27 cellular contexts compared by ENCODE assay signal in genomic region chr5:5616247-5616895, GRCh38.
A peak's percentile ranks its signal among the peaks of the same experiment; 100 is the strongest.
DNase-seq lines count a peak whose midpoint lies in the region; ATAC-seq, FAIRE-seq and TF ChIP-seq lines count a peak whose summit lies in the region.
"Had no signal": no experiment of that assay in that cellular context is flagged by ENCODE, and none has a peak within 500 bp of the region (broad histone marks: within the 10 kb centered on the region; RNA-seq: fewer than 3 reads in every experiment).

No MANE protein-coding gene starts in this region.

- no peak for FAIRE-seq in K562 (lab: Jason Lieb, UNC)
- FAIRE-seq: GM12878, HepG2 had no signal

- no peak overlapping the region for H2BK120ac ChIP-seq in neuronal stem cell (ENCODE audit: low read depth, low read length)

- H3K4me3 ChIP-seq in K562: no peak overlapping the region
- no peak overlapping the region for H3K4me3 ChIP-seq in neuronal stem cell (ENCODE audit: low read length in 2 of 2)
- H3K4me3 ChIP-seq: ascending aorta, BLaER1, coronary artery, GM12878, heart right ventricle, psoas muscle, tibial artery had no signal

- ATAC-seq in K562: peak; percentile 83
- ATAC-seq in GM19395 (IDR thresholded peaks at IDR 0.05; ENCODE audit: unreplicated experiment): no peak
- no peak for ATAC-seq in HG03108 (IDR thresholded peaks at IDR 0.05; ENCODE audit: unreplicated experiment)
- ATAC-seq: activated CD8-positive, alpha-beta T cell treated with anti-CD3 and anti-CD28 coated beads, Interleukin-2, amount 10 ng/mL, durations not matched to agents 7 days and 5 days; activated naive CD4-positive, alpha-beta T cell treated with anti-CD3 and anti-CD28 coated beads, Interleukin-2, amount 50 U/mL, for 72 hours; effector memory CD8-positive, alpha-beta T cell; esophagus mucosa; foreskin keratinocyte; GM12878; heart right ventricle; HepG2; Panc1; psoas muscle; stimulated activated naive CD8-positive, alpha-beta T cell treated with anti-CD3 and anti-CD28 coated beads, Interleukin-15, amount 100 ng/mL, for 72 hours had no signal

- H3K14ac ChIP-seq in neuronal stem cell (ENCODE audit: low read length): no peak overlapping the region

- no peaks in the 10 kb centered on the region for H3K79me2 ChIP-seq in K562 (ENCODE audit: control insufficient read depth, insufficient read depth, low read length)

- BruUV-seq in K562 (replicated peaks; lab: Mats Ljungman, UMichigan): no TSS peak

- TF ChIP-seq RAD21 in K562 (CRISPR knock-in tag; conservative IDR thresholded peaks at IDR 0.05 in 1 of 2, IDR thresholded peaks at IDR 0.05 in 1 of 2): no peak; a peak in 2 of 4 replicates

- no peak overlapping the region for H3K4ac ChIP-seq in neuronal stem cell (ENCODE audit: low read length)

- H4K8ac ChIP-seq in neuronal stem cell (ENCODE audit: low read depth, low read length): no peak overlapping the region

- peak overlapping the region; percentile 5 for H2AFZ ChIP-seq in K562 (ENCODE audit: low read depth, low read length)
- peak overlapping the region; percentile 59 for H2AFZ ChIP-seq in neuronal stem cell (ENCODE audit: low read length)

- no peak overlapping the region for H2BK5ac ChIP-seq in neuronal stem cell (ENCODE audit: low read length)

- 0 out of 5 replicates have a peak, but pooled peaks cover 0 to 3% of the 10 kb centered on the region in 2 experiments for H3K4me1 ChIP-seq in K562 (replicated peaks in 1 of 2; ENCODE audit: control insufficient read depth in 2 of 2, insufficient read depth in 2 of 2, low read length in 2 of 2)
- no peaks in the 10 kb centered on the region for H3K4me1 ChIP-seq in neuronal stem cell (ENCODE audit: control insufficient read depth in 2 of 2, insufficient read depth in 1 of 2, low read depth in 1 of 2, low read length in 2 of 2)
- H3K4me1 ChIP-seq: BLaER1, Caco-2, foreskin keratinocyte, psoas muscle had no signal

- DNase-seq in NCI-H524 (lab: John Stamatoyannopoulos, UW) (peak; percentile 98 to 99), K562 (ENCODE audit: extremely low read depth in 1 of 4, low spot score in 3 of 4) (peak in 1 of 4 experiments; percentile 31), neuronal stem cell (ENCODE audit: low spot score) (peak; percentile 1), GDM1 (lab: John Stamatoyannopoulos, UW) (no peak)
- DNase-seq: activated CD8-positive, alpha-beta T cell treated with anti-CD3 and anti-CD28 coated beads, Interleukin-2, amount 10 ng/mL, durations not matched to agents 7 days and 5 days; Caco-2; effector memory CD8-positive, alpha-beta T cell; foreskin keratinocyte; heart right ventricle; MV-4-11; NCI-H446; psoas muscle; SIG-M5; stimulated activated naive CD8-positive, alpha-beta T cell treated with anti-CD3 and anti-CD28 coated beads, Interleukin-15, amount 100 ng/mL, for 72 hours; tibial artery had no signal

- no peak overlapping the region for H3K23ac ChIP-seq in neuronal stem cell (ENCODE audit: low read depth, low read length, poor library complexity)

- no peaks in the 10 kb centered on the region for H3K9me1 ChIP-seq in K562 (ENCODE audit: control insufficient read depth, insufficient read depth, low read length)

- peak; percentile 57 for TF ChIP-seq EP300 in K562 (IDR thresholded peaks at IDR 0.05; ENCODE audit: low read length)

- POLR2A ChIA-PET in K562 (lab: Yijun Ruan, JAX): no interaction called here

- H4K20me1 ChIP-seq in K562 (replicated peaks; ENCODE audit: control insufficient read depth, insufficient read depth, low read length): no peaks in the 10 kb centered on the region
- H4K20me1 ChIP-seq: BLaER1 had no signal

- H4K91ac ChIP-seq in neuronal stem cell (ENCODE audit: low read depth, low read length, poor library complexity): no peak overlapping the region

- peak; percentile 1; the same call in 1 of the 2 replicates for TF ChIP-seq CTCF in C4-2B (conservative IDR thresholded peaks at IDR 0.05)
- peak in 2 of 3 experiments; percentile 11 to 12; a peak in 1 of 6 replicates for TF ChIP-seq CTCF in K562 (IDR thresholded peaks at IDR 0.05 in 2 of 3, conservative IDR thresholded peaks at IDR 0.05 in 1 of 3; ENCODE audit: insufficient read depth in 2 of 3, low read depth in 1 of 3, low read length in 3 of 3)

- H3K9ac ChIP-seq in K562 (ENCODE audit: insufficient read depth in 1 of 2, low read depth in 2 of 2, low read length in 2 of 2) (no peak overlapping the region), neuronal stem cell (ENCODE audit: low read depth, low read length, poor library complexity) (no peak overlapping the region)
- H3K9ac ChIP-seq: BLaER1 had no signal

- H3K18ac ChIP-seq in neuronal stem cell (ENCODE audit: low read length): no peak overlapping the region

- CTCF ChIA-PET in K562 (lab: Yijun Ruan, JAX; ENCODE audit: low intra/inter-chr PET ratio): no interaction called here

- H2AK5ac ChIP-seq in neuronal stem cell (ENCODE audit: low read depth, low read length): no peak overlapping the region

- peak overlapping the region; percentile 5; the same call in 1 of the 2 replicates for H3K4me2 ChIP-seq in K562 (ENCODE audit: insufficient read depth, low read length)
- H3K4me2 ChIP-seq in neuronal stem cell (ENCODE audit: insufficient read depth, low read length, poor library complexity, severe bottlenecking): no peak overlapping the region
- H3K4me2 ChIP-seq: BLaER1 had no signal

- H3K27me3 ChIP-seq in K562 (ENCODE audit: control insufficient read depth in 2 of 2, insufficient read depth in 2 of 2, low read length in 2 of 2) (no peaks in the 10 kb centered on the region), neuronal stem cell (ENCODE audit: control insufficient read depth in 3 of 3, insufficient read depth in 3 of 3, low read depth in 1 of 3, low read length in 3 of 3) (no peaks in the 10 kb centered on the region)
- H3K27me3 ChIP-seq: ascending aorta, BLaER1, foreskin keratinocyte, heart right ventricle, neutrophil, tibial artery had no signal

- no peak for TF ChIP-seq POLR2A in K562 (conservative IDR thresholded peaks at IDR 0.05)

- H3K36me3 ChIP-seq in K562 (ENCODE audit: control insufficient read depth, insufficient read depth, low read length) (no peaks in the 10 kb centered on the region), neuronal stem cell (replicated peaks in 1 of 2; ENCODE audit: control insufficient read depth in 2 of 2, insufficient read depth in 2 of 2, low read length in 2 of 2) (no peaks in the 10 kb centered on the region)
- H3K36me3 ChIP-seq: ascending aorta, BLaER1, heart right ventricle, neutrophil, tibial artery had no signal

- H3K27ac ChIP-seq in C4-2B: no peak overlapping the region
- H3K27ac ChIP-seq in K562 (ENCODE audit: extremely low read depth, low read depth, low read length): no peak overlapping the region
- H3K27ac ChIP-seq in neuronal stem cell (replicated peaks; ENCODE audit: low read length): no peak overlapping the region
- H3K27ac ChIP-seq: ascending aorta, BLaER1, coronary artery, foreskin keratinocyte, heart right ventricle, neutrophil, psoas muscle, tibial artery had no signal

- no peaks in the 10 kb centered on the region for H3K79me1 ChIP-seq in neuronal stem cell (ENCODE audit: low read depth, low read length)

- in situ Hi-C loops in K562 (cut with MboI): no loop called here

- 3% methylated on average over 7 of the region's 7 CpGs for WGBS in K562 (ENCODE audit: insufficient coverage, low coverage, missing lambda C conversion rate)
- WGBS in neuronal stem cell (ENCODE audit: extremely low coverage in 2 of 2, insufficient read length in 2 of 2, insufficient replicate concordance in 1 of 2), 2 donors: no CpG with 5 or more reads among the region's 7 CpGs

- H3K9me3 ChIP-seq in K562 (replicated peaks; ENCODE audit: control insufficient read depth, insufficient read depth, low read depth, low read length) (no peaks in the 10 kb centered on the region), neuronal stem cell (replicated peaks in 1 of 2; ENCODE audit: control insufficient read depth in 2 of 2, insufficient read depth in 1 of 2, low read depth in 1 of 2, low read length in 2 of 2) (no peaks in the 10 kb centered on the region)
- H3K9me3 ChIP-seq: ascending aorta, BLaER1, Caco-2, neutrophil, psoas muscle, tibial artery had no signal

- intact Hi-C loops in K562 (cut with micrococcal nuclease): no loop called here

- no peak overlapping the region for H2BK12ac ChIP-seq in neuronal stem cell (ENCODE audit: low read length)

- no peak overlapping the region for H2BK15ac ChIP-seq in neuronal stem cell (ENCODE audit: low read length)

TF ChIP-seq in K562, 482 proteins besides CTCF, POLR2A, EP300 and RAD21 (continues in another document):
- TF ChIP-seq ZNF586 (CRISPR knock-in tag; conservative IDR thresholded peaks at IDR 0.05) (no peak), EP400 (IDR thresholded peaks at IDR 0.05) (no peak; the same call in 1 of the 2 replicates), SOX6 (IDR thresholded peaks at IDR 0.05) (peak; percentile 51; the same call in 1 of the 2 replicates), PRPF4 (IDR thresholded peaks at IDR 0.05; ENCODE audit: insufficient read depth, low read depth, low read length, poor library complexity, severe bottlenecking) (no peak), HDAC3 (IDR thresholded peaks at IDR 0.05; ENCODE audit: borderline replicate concordance, partially characterized antibody) (no peak), ZNF12 (CRISPR knock-in tag; IDR thresholded peaks at IDR 0.05) (no peak), SETDB1 (IDR thresholded peaks at IDR 0.05; ENCODE audit: low read length) (no peak), E2F8 (IDR thresholded peaks at IDR 0.05; ENCODE audit: low read depth, partially characterized antibody) (no peak), ZBED1 (IDR thresholded peaks at IDR 0.05) (no peak)
